1 cellular context compared by ENCODE assay signal in the genomic region with DNA sequence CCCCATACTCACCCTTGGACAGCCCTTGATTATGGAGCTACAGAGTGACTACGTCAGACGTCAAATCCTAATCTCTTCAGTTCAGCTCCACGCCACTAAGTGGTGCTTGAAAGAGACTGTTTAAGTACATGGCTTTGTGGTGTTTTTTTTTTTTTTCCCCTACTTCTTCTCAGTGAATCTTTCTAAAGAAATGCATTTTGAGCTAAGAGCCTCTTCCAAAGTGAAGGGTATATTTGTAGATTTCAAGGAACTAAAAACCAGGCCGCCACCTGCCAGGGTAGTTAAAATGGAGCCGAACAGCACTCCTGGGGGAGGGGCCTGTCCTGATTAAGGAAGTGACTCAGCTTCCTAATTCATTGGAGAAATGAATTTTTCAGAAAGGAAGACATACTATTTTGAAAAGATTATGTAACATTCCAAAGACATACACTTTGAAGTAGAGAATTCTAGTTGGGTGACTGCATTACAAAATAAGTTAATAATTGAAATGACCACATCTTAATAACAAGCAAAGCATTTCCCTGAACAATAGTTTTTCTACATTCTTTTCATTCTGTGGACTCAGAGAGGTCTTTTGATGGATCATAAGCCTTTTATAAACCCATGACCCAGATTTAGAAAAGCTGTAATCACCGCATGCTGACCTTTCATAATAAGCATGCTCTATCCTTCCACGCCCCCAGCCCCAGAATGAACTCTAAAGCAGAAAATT.
TF ChIP-seq lines count a peak whose summit lies in the region.

No MANE protein-coding gene starts in this region.

TF ChIP-seq in H1, 55 proteins besides CTCF, POLR2A, EP300 and RAD21 (continued from another document):
- no peak for TF ChIP-seq BACH1 (IDR thresholded peaks at IDR 0.05; ENCODE audit: low read length)
- TF ChIP-seq KDM5A (IDR thresholded peaks at IDR 0.05; ENCODE audit: low read length): no peak
- TF ChIP-seq SRF (IDR thresholded peaks at IDR 0.05; ENCODE audit: low read depth, low read length): no peak
- no peak for TF ChIP-seq TAF1 (IDR thresholded peaks at IDR 0.05; ENCODE audit: low read depth, low read length)
- TF ChIP-seq CHD7 (IDR thresholded peaks at IDR 0.05; ENCODE audit: insufficient replicate concordance, low read length): no peak
- TF ChIP-seq SAP30 (IDR thresholded peaks at IDR 0.05; ENCODE audit: insufficient read depth, insufficient replicate concordance, low read length): no peak
- TF ChIP-seq GABPA (IDR thresholded peaks at IDR 0.05; ENCODE audit: borderline replicate concordance, insufficient read depth, low read length): no peak
- TF ChIP-seq SP2 (IDR thresholded peaks at IDR 0.05; ENCODE audit: low read length): no peak
- no peak for TF ChIP-seq NANOG (IDR thresholded peaks at IDR 0.05; ENCODE audit: insufficient read depth, low read depth, low read length, poor library complexity, severe bottlenecking)
- no peak for TF ChIP-seq CEBPB (IDR thresholded peaks at IDR 0.05; ENCODE audit: low read depth, low read length)
